ENCODE assay signal across 11 cellular contexts in the genomic region with DNA sequence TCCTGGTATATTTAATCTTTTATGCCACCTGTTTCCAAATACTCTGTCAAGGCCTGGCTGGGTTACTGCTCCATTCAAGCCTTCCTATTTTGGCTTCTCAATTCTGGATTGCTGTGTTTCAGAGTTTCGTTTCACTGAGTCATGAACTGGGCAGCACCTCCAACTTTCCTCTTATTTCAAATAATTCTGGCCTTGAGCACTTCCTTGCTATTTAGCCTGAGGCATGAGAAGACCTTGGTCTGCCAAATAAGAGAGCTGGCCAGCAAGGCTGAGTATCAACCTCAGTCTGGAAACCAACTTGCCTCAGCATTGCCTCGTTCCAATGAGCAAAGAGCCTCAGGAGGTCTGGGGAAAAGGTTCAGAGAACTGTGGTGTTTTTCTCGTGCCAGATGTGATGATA.
DNase-seq lines count a peak whose midpoint lies in the region; ATAC-seq lines count a peak whose summit lies in the region.
"Had no signal": no experiment of that assay in that cellular context is flagged by ENCODE, and none has a peak within 500 bp of the region (broad histone marks: within the 10 kb centered on the region; RNA-seq: fewer than 3 reads in every experiment).

No MANE protein-coding gene starts in this region.

- no peaks in the 10 kb centered on the region for H3K36me3 ChIP-seq in esophagus (ENCODE audit: control insufficient read depth in 2 of 2, insufficient read depth in 2 of 2, low read length in 1 of 2)

- DNase-seq in Ammon's horn (ENCODE audit: low spot score), result peak; percentile 18
- DNase-seq in NCI-H226, result peak; percentile 90
- DNase-seq in non-pigmented ciliary epithelial cell (ENCODE audit: low read depth), result peak; percentile 30
- no peak for DNase-seq in NAMALWA (ENCODE audit: low spot score)
- DNase-seq in 8988T, result no peak
- DNase-seq in NCI-H1436 (lab: John Stamatoyannopoulos, UW), result no peak
- DNase-seq: activated CD4-positive, alpha-beta T cell treated with anti-CD3 and anti-CD28 coated beads for 4 hours; CD8-positive, alpha-beta T cell; NCI-H1930 had no signal

- H3K4me3 ChIP-seq in esophagus (ENCODE audit: low read depth in 1 of 2, low read length in 2 of 2), result no peak overlapping the region

- no peaks in the 10 kb centered on the region for H3K9me3 ChIP-seq in esophagus (ENCODE audit: control insufficient read depth in 2 of 2, insufficient read depth in 1 of 2, low read depth in 1 of 2, low read length in 1 of 2)

- H3K27ac ChIP-seq in esophagus (ENCODE audit: low read depth in 2 of 2, low read length in 1 of 2), result peak overlapping the region; percentile 73 to 80

- H3K4me1 ChIP-seq in esophagus (ENCODE audit: control insufficient read depth in 2 of 2, insufficient read depth in 2 of 2, low read length in 1 of 2), result no peaks in the 10 kb centered on the region

- 28 to 38% methylated on average over 3 of the region's 3 CpGs for WGBS in esophagus, 2 donors

- no peaks in the 10 kb centered on the region for H3K27me3 ChIP-seq in esophagus (ENCODE audit: control insufficient read depth in 1 of 2, insufficient read depth in 2 of 2, low read length in 2 of 2)

- ATAC-seq in GM18498 (IDR thresholded peaks at IDR 0.05; ENCODE audit: unreplicated experiment), result no peak
- ATAC-seq: CD8-positive, alpha-beta T cell had no signal

Comparison
In these comparisons a context has a peak if more than half of its experiments do, and no peak if none do; other contexts are left out.
1. DNase-seq: peak in Ammon's horn (single experiment), NCI-H226 (single experiment) and non-pigmented ciliary epithelial cell (single experiment); none in NAMALWA (single experiment), 8988T (single experiment) and NCI-H1436 (single experiment).